ENCODE assay signal across 17 cellular contexts in genomic region chr9:126664893-126665695, GRCh38. TPM values are rescaled to one million over a fixed set of nuclear protein-coding genes. Genes with fewer than 3 reads are reported as not detected.
DNase-seq lines count a peak whose midpoint lies in the region; ATAC-seq and TF ChIP-seq lines count a peak whose summit lies in the region.
"Had no signal": no experiment of that assay in that cellular context is flagged by ENCODE, and none has a peak within 500 bp of the region (broad histone marks: within the 10 kb centered on the region; RNA-seq: fewer than 3 reads in every experiment).

No MANE protein-coding gene starts in this region.

- DNase-seq in Calu3: peak; percentile 14
- peak; percentile 66 for DNase-seq in NCI-H2227 (lab: John Stamatoyannopoulos, UW; ENCODE audit: unreplicated experiment)
- peak; percentile 55 for DNase-seq in glutamatergic neuron
- peak; percentile 44 for DNase-seq in neural crest cell (ENCODE audit: low read depth, low spot score)
- no peak for DNase-seq in activated effector memory CD4-positive, alpha-beta T cell treated with anti-CD3 and anti-CD28 coated beads, Interleukin-2, amount 50 U/mL, for 16 hours
- DNase-seq in NCI-H1092 (lab: John Stamatoyannopoulos, UW): no peak
- DNase-seq: activated CD8-positive, alpha-beta T cell treated with anti-CD3 and anti-CD28 coated beads, Interleukin-2, amount 10 ng/mL, durations not matched to agents 7 days and 5 days; amniotic stem cell; left ventricle myocardium inferior; naive B cell; NCI-H226; stimulated activated CD4-positive, alpha-beta T cell treated with anti-CD3 and anti-CD28 coated beads, Interleukin-4, amount 100 ng/mL, for 4 hours; upper lobe of right lung had no signal

- H3K9me3 Mint-ChIP-seq in Calu3 (ENCODE audit: low read depth, unreplicated experiment) (no peaks in the 10 kb centered on the region), glutamatergic neuron (ENCODE audit: unreplicated experiment) (peaks cover 4% of the 10 kb centered on the region), neural crest cell (no peaks in the 10 kb centered on the region)
- H3K9me3 Mint-ChIP-seq: activated T-helper 17 cell treated with anti-CD3 and anti-CD28 coated beads, Interleukin-2, amount 50 U/mL, for 72 hours; naive B cell had no signal

- no peaks in the 10 kb centered on the region for H3K27me3 Mint-ChIP-seq in Calu3 (ENCODE audit: unreplicated experiment)
- H3K27me3 Mint-ChIP-seq in glutamatergic neuron (ENCODE audit: unreplicated experiment): peaks cover 2% of the 10 kb centered on the region
- peaks cover 15% of the 10 kb centered on the region for H3K27me3 Mint-ChIP-seq in neural crest cell (ENCODE audit: low read depth)

- TF ChIP-seq CTCF in Calu3 (IDR thresholded peaks at IDR 0.05; ENCODE audit: unreplicated experiment) (no peak), glutamatergic neuron (IDR thresholded peaks at IDR 0.05; ENCODE audit: partially characterized antibody, unreplicated experiment) (no peak), neural crest cell (conservative IDR thresholded peaks at IDR 0.05) (no peak)

- BruUV-seq in Calu3 (replicated peaks; lab: Mats Ljungman, UMichigan): no TSS peak

- CTCF ChIA-PET in Calu3 (lab: Charles Lee): interaction anchor here (0.6 kb wide), 1 partner anchor 13 kb away, joined by 5 read pairs; no protein-coding TSS in a partner anchor

- H3K4me1 Mint-ChIP-seq in Calu3 (ENCODE audit: low read depth, unreplicated experiment): peaks cover 8% of the 10 kb centered on the region
- H3K4me1 Mint-ChIP-seq in glutamatergic neuron (ENCODE audit: low read depth, unreplicated experiment): peaks cover 12% of the 10 kb centered on the region
- H3K4me1 Mint-ChIP-seq in neural crest cell: peaks cover 24% of the 10 kb centered on the region
- H3K4me1 Mint-ChIP-seq: activated T-helper 17 cell treated with anti-CD3 and anti-CD28 coated beads, Interleukin-2, amount 50 U/mL, for 72 hours had no signal

- ATAC-seq in GM21367 (IDR thresholded peaks at IDR 0.05; ENCODE audit: unreplicated experiment) (no peak), HG02938 (IDR thresholded peaks at IDR 0.05; ENCODE audit: unreplicated experiment) (no peak)
- ATAC-seq: activated CD8-positive, alpha-beta T cell treated with anti-CD3 and anti-CD28 coated beads, Interleukin-2, amount 10 ng/mL, durations not matched to agents 7 days and 5 days; activated T-helper 17 cell treated with anti-CD3 and anti-CD28 coated beads, Interleukin-2, amount 50 U/mL, for 72 hours; right cardiac atrium; upper lobe of right lung had no signal

- H3K36me3 Mint-ChIP-seq in Calu3 (ENCODE audit: insufficient read depth, unreplicated experiment) (no peaks in the 10 kb centered on the region), glutamatergic neuron (ENCODE audit: unreplicated experiment) (no peaks in the 10 kb centered on the region), neural crest cell (ENCODE audit: low read depth) (no peaks in the 10 kb centered on the region)
- H3K36me3 Mint-ChIP-seq: naive B cell had no signal

- intact Hi-C loops in Calu3 (cut with micrococcal nuclease; ENCODE audit: unreplicated experiment): no loop called here

- H3K27ac Mint-ChIP-seq in Calu3 (ENCODE audit: unreplicated experiment) (no peak overlapping the region), glutamatergic neuron (ENCODE audit: unreplicated experiment) (no peak overlapping the region), neural crest cell (ENCODE audit: unreplicated experiment) (no peak overlapping the region)
- H3K27ac Mint-ChIP-seq: activated CD8-positive, alpha-beta T cell treated with anti-CD3 and anti-CD28 coated beads, Interleukin-2, amount 10 ng/mL, durations not matched to agents 7 days and 5 days; activated T-helper 17 cell treated with anti-CD3 and anti-CD28 coated beads, Interleukin-2, amount 50 U/mL, for 72 hours had no signal

- H3K4me3 Mint-ChIP-seq in Calu3 (ENCODE audit: low read depth, unreplicated experiment) (no peak overlapping the region), glutamatergic neuron (ENCODE audit: unreplicated experiment) (peak overlapping the region; percentile 42), neural crest cell (peak overlapping the region; percentile 79)
- H3K4me3 Mint-ChIP-seq: activated CD8-positive, alpha-beta T cell treated with anti-CD3 and anti-CD28 coated beads, Interleukin-2, amount 10 ng/mL, durations not matched to agents 7 days and 5 days; activated T-helper 17 cell treated with anti-CD3 and anti-CD28 coated beads, Interleukin-2, amount 50 U/mL, for 72 hours had no signal

RNA-seq across cellular contexts. Expression of gene LMX1B, which starts 51.4 kb away (rescaled TPM):
- total RNA-seq in Calu3 (2022) (not detected in 2 replicates), glutamatergic neuron (ENCODE audit: unreplicated experiment) (0.27 TPM), neural crest cell (6.9 and 10.5 TPM in 2 replicates)
- total RNA-seq: activated CD8-positive, alpha-beta T cell treated with anti-CD3 and anti-CD28 coated beads, Interleukin-2, amount 10 ng/mL, durations not matched to agents 7 days and 5 days; activated T-helper 17 cell treated with anti-CD3 and anti-CD28 coated beads, Interleukin-2, amount 50 U/mL, for 72 hours had no signal

Comparison
In these comparisons a context has a peak if more than half of its experiments do, and no peak if none do; other contexts are left out.
1. DNase-seq: peak in Calu3 (single experiment), NCI-H2227 (single experiment), glutamatergic neuron (single experiment) and neural crest cell (single experiment); none in activated effector memory CD4-positive, alpha-beta T cell treated with anti-CD3 and anti-CD28 coated beads, Interleukin-2, amount 50 U/mL, for 16 hours (single experiment) and NCI-H1092 (single experiment).